ENCODE assay signal across 32 cellular contexts in the genomic region with DNA sequence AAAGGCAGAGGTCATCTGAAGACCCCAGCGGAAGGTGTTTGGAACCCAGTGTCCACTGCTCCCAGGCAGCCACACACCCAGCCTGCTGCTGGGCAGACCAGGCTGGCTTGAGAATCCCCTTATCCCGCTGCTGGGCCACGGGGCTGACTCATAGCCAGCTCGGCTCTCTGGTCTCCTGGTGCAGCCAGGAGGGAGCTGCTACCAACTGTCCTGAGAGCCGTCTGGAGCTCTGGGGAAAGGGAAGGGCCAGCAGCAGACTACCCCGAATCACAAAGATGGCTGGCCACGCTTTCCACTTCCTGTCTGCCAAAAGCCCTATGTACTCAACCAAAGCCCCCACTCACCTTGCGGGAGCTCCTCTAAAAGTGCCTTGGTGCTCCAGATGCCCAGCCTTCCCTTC. TPM values are rescaled to one million over a fixed set of nuclear protein-coding genes. Genes with fewer than 3 reads are reported as not detected.
DNase-seq lines count a peak whose midpoint lies in the region; ATAC-seq, FAIRE-seq and TF ChIP-seq lines count a peak whose summit lies in the region.
"Had no signal": no experiment of that assay in that cellular context is flagged by ENCODE, and none has a peak within 500 bp of the region (broad histone marks: within the 10 kb centered on the region; RNA-seq: fewer than 3 reads in every experiment).

No MANE protein-coding gene starts in this region.

- H3K27me3 Mint-ChIP-seq in osteocyte (ENCODE audit: unreplicated experiment) = no peaks in the 10 kb centered on the region
- peaks cover 15% of the 10 kb centered on the region for H3K27me3 Mint-ChIP-seq in activated CD4-positive, alpha-beta T cell treated with anti-CD3 and anti-CD28 coated beads, Interleukin-2, amount 10 ng/mL, durations not matched to agents 24 days and 14 days
- H3K27me3 Mint-ChIP-seq in activated CD8-positive, alpha-beta memory T cell treated with anti-CD3 and anti-CD28 coated beads, Interleukin-2, amount 10 ng/mL, durations not matched to agents 7 days and 5 days = peaks cover 20% of the 10 kb centered on the region
- H3K27me3 Mint-ChIP-seq: activated T-cell treated with anti-CD3 and anti-CD28 coated beads, Interleukin-2, amount 50 U/mL, for 24 hours; brain had no signal

- H3K4me3 ChIP-seq in K562 = no peak overlapping the region
- H3K4me3 ChIP-seq: dorsolateral prefrontal cortex, pancreas, SK-N-MC, upper lobe of right lung had no signal

- POLR2A ChIA-PET in K562 (lab: Yijun Ruan, JAX) = interaction anchor here (0.9 to 3.3 kb wide), 2 partner anchors 10 to 36 kb away, joined by 3 to 14 read pairs; no protein-coding TSS in a partner anchor

- peak overlapping the region; percentile 95 for H2AFZ ChIP-seq in K562 (ENCODE audit: low read depth, low read length)

- no peaks in the 10 kb centered on the region for H3K27me3 ChIP-seq in K562 (ENCODE audit: control insufficient read depth in 2 of 2, insufficient read depth in 2 of 2, low read length in 2 of 2)
- H3K27me3 ChIP-seq: dorsolateral prefrontal cortex, pancreas, upper lobe of right lung had no signal

- BruUV-seq in K562 (replicated peaks; lab: Mats Ljungman, UMichigan) = no TSS peak

- H3K36me3 Mint-ChIP-seq in osteocyte (ENCODE audit: unreplicated experiment) = peaks cover 2% of the 10 kb centered on the region
- H3K36me3 Mint-ChIP-seq in activated CD4-positive, alpha-beta T cell treated with anti-CD3 and anti-CD28 coated beads, Interleukin-2, amount 10 ng/mL, durations not matched to agents 24 days and 14 days (ENCODE audit: low read depth) = peaks cover 8% of the 10 kb centered on the region
- H3K36me3 Mint-ChIP-seq in activated CD8-positive, alpha-beta memory T cell treated with anti-CD3 and anti-CD28 coated beads, Interleukin-2, amount 10 ng/mL, durations not matched to agents 7 days and 5 days = no peaks in the 10 kb centered on the region
- H3K36me3 Mint-ChIP-seq: stimulated activated effector memory CD8-positive, alpha-beta T cell treated with anti-CD3 and anti-CD28 coated beads, Interleukin-12 subunit alpha, Interleukin-12 subunit beta, amount 100 ng/mL, for 72 hours had no signal

- DNase-seq in ELF-1 (ENCODE audit: low read depth, low spot score) (peak; percentile 23), M059J (ENCODE audit: low read depth) (peak; percentile 14), K562 (ENCODE audit: extremely low read depth in 1 of 4, low spot score in 3 of 4) (no peak), osteocyte (ENCODE audit: extremely low spot score, unreplicated experiment) (peak; percentile 71), GM13977 (ENCODE audit: low spot score) (no peak)
- no peak for DNase-seq in activated CD4-positive, alpha-beta T cell treated with anti-CD3 and anti-CD28 coated beads, Interleukin-2, amount 10 ng/mL, durations not matched to agents 24 days and 14 days
- no peak for DNase-seq in activated CD8-positive, alpha-beta memory T cell treated with anti-CD3 and anti-CD28 coated beads, Interleukin-2, amount 10 ng/mL, durations not matched to agents 7 days and 5 days
- DNase-seq: activated CD4-positive, alpha-beta T cell treated with anti-CD3 and anti-CD28 coated beads for 36 hours; activated T-cell treated with anti-CD3 and anti-CD28 coated beads, Interleukin-2, amount 50 U/mL, for 24 hours; Calu3; DMS79 treated with DMSO at 0.1 percent for 48 hours; dorsolateral prefrontal cortex; midbrain; NCI-H1105 treated with DMSO at 0.1 percent for 48 hours; NCI-H2029; NCI-H526 treated with DMSO at 0.1 percent for 48 hours; right cardiac atrium; stimulated activated CD4-positive, alpha-beta T cell treated with anti-CD3 and anti-CD28 coated beads, Interleukin-12 subunit alpha, Interleukin-12 subunit beta, amount 100 ng/mL, for 4 hours; stimulated activated CD4-positive, alpha-beta T cell treated with anti-CD3 and anti-CD28 coated beads, Interleukin-4, amount 100 ng/mL, for 24 hours; substantia nigra; T-helper 2 cell; upper lobe of right lung had no signal

- no peaks in the 10 kb centered on the region; the same call in 1 of the 2 replicates for H3K9me3 ChIP-seq in K562 (replicated peaks; ENCODE audit: control insufficient read depth, insufficient read depth, low read depth, low read length)
- H3K9me3 ChIP-seq: pancreas, upper lobe of right lung had no signal

- H3K9me1 ChIP-seq in K562 (ENCODE audit: control insufficient read depth, insufficient read depth, low read length) = no peaks in the 10 kb centered on the region

- H3K4me3 Mint-ChIP-seq in osteocyte (ENCODE audit: unreplicated experiment) = no peak overlapping the region
- H3K4me3 Mint-ChIP-seq in activated CD4-positive, alpha-beta T cell treated with anti-CD3 and anti-CD28 coated beads, Interleukin-2, amount 10 ng/mL, durations not matched to agents 24 days and 14 days = no peak overlapping the region
- no peak overlapping the region for H3K4me3 Mint-ChIP-seq in activated CD8-positive, alpha-beta memory T cell treated with anti-CD3 and anti-CD28 coated beads, Interleukin-2, amount 10 ng/mL, durations not matched to agents 7 days and 5 days
- H3K4me3 Mint-ChIP-seq: activated CD4-positive, alpha-beta T cell treated with anti-CD3 and anti-CD28 coated beads for 36 hours; activated T-cell treated with anti-CD3 and anti-CD28 coated beads, Interleukin-2, amount 50 U/mL, for 24 hours; brain; nephron; stimulated activated effector memory CD8-positive, alpha-beta T cell treated with anti-CD3 and anti-CD28 coated beads, Interleukin-12 subunit alpha, Interleukin-12 subunit beta, amount 100 ng/mL, for 72 hours had no signal

- H3K4me1 ChIP-seq in K562 (replicated peaks in 1 of 2; ENCODE audit: control insufficient read depth in 2 of 2, insufficient read depth in 2 of 2, low read length in 2 of 2) = peaks cover 35 to 45% of the 10 kb centered on the region in 2 experiments; a peak in 4 of 5 replicates

- peaks cover 11% of the 10 kb centered on the region for H3K4me1 Mint-ChIP-seq in osteocyte (ENCODE audit: unreplicated experiment)
- peaks cover 14% of the 10 kb centered on the region for H3K4me1 Mint-ChIP-seq in activated CD4-positive, alpha-beta T cell treated with anti-CD3 and anti-CD28 coated beads, Interleukin-2, amount 10 ng/mL, durations not matched to agents 24 days and 14 days
- peaks cover 9% of the 10 kb centered on the region for H3K4me1 Mint-ChIP-seq in activated CD8-positive, alpha-beta memory T cell treated with anti-CD3 and anti-CD28 coated beads, Interleukin-2, amount 10 ng/mL, durations not matched to agents 7 days and 5 days

- no peaks in the 10 kb centered on the region for H3K9me3 Mint-ChIP-seq in osteocyte (ENCODE audit: unreplicated experiment)
- H3K9me3 Mint-ChIP-seq in activated CD4-positive, alpha-beta T cell treated with anti-CD3 and anti-CD28 coated beads, Interleukin-2, amount 10 ng/mL, durations not matched to agents 24 days and 14 days = no peaks in the 10 kb centered on the region
- no peaks in the 10 kb centered on the region for H3K9me3 Mint-ChIP-seq in activated CD8-positive, alpha-beta memory T cell treated with anti-CD3 and anti-CD28 coated beads, Interleukin-2, amount 10 ng/mL, durations not matched to agents 7 days and 5 days (ENCODE audit: low read depth)
- H3K9me3 Mint-ChIP-seq: activated T-cell treated with anti-CD3 and anti-CD28 coated beads, Interleukin-2, amount 50 U/mL, for 24 hours; nephron; stimulated activated effector memory CD8-positive, alpha-beta T cell treated with anti-CD3 and anti-CD28 coated beads, Interleukin-12 subunit alpha, Interleukin-12 subunit beta, amount 100 ng/mL, for 72 hours had no signal

- TF ChIP-seq POLR2A in K562 (conservative IDR thresholded peaks at IDR 0.05) = no peak

- no peak for FAIRE-seq in K562 (lab: Jason Lieb, UNC)
- FAIRE-seq: endothelial cell of umbilical vein, GM12891, islet of Langerhans, pancreas had no signal

- no peak overlapping the region for H3K27ac Mint-ChIP-seq in osteocyte (ENCODE audit: unreplicated experiment)
- H3K27ac Mint-ChIP-seq in activated CD4-positive, alpha-beta T cell treated with anti-CD3 and anti-CD28 coated beads, Interleukin-2, amount 10 ng/mL, durations not matched to agents 24 days and 14 days = no peak overlapping the region
- H3K27ac Mint-ChIP-seq in activated CD8-positive, alpha-beta memory T cell treated with anti-CD3 and anti-CD28 coated beads, Interleukin-2, amount 10 ng/mL, durations not matched to agents 7 days and 5 days = no peak overlapping the region
- H3K27ac Mint-ChIP-seq: activated CD4-positive, alpha-beta T cell treated with anti-CD3 and anti-CD28 coated beads for 36 hours; activated T-cell treated with anti-CD3 and anti-CD28 coated beads, Interleukin-2, amount 50 U/mL, for 24 hours; brain; nephron; stimulated activated effector memory CD8-positive, alpha-beta T cell treated with anti-CD3 and anti-CD28 coated beads, Interleukin-12 subunit alpha, Interleukin-12 subunit beta, amount 100 ng/mL, for 72 hours had no signal

- TF ChIP-seq EP300 in K562 (IDR thresholded peaks at IDR 0.05; ENCODE audit: low read length) = no peak

- no peak overlapping the region for H3K4me2 ChIP-seq in K562 (ENCODE audit: insufficient read depth, low read length)

- H3K79me2 ChIP-seq in K562 (ENCODE audit: control insufficient read depth, insufficient read depth, low read length) = no peaks in the 10 kb centered on the region

- intact Hi-C loops in K562 (cut with micrococcal nuclease) = loop anchor here (5.0 kb wide), 2 partner anchors 35 to 360 kb away; partner anchors contain the start of gene HDGFL3
- intact Hi-C loops in activated CD4-positive, alpha-beta T cell treated with anti-CD3 and anti-CD28 coated beads, Interleukin-2, amount 10 ng/mL, durations not matched to agents 24 days and 14 days (cut with micrococcal nuclease) = loop anchor here (5.0 kb wide), 1 partner anchor 140 kb away; the partner anchor contains the start of gene RAMAC

- no peaks in the 10 kb centered on the region for H3K36me3 ChIP-seq in K562 (ENCODE audit: control insufficient read depth, insufficient read depth, low read length)
- H3K36me3 ChIP-seq: upper lobe of right lung had no signal

- no peak overlapping the region for H3K27ac ChIP-seq in K562 (ENCODE audit: extremely low read depth, low read depth, low read length)
- H3K27ac ChIP-seq: dorsolateral prefrontal cortex, pancreas, SK-N-MC, upper lobe of right lung had no signal

- H3K9ac ChIP-seq in K562 (ENCODE audit: insufficient read depth in 1 of 2, low read depth in 2 of 2, low read length in 2 of 2) = 0 out of 4 replicates have a peak overlapping the region, but pooled peaks of 1 of the 2 experiments have one; percentile 11

- in situ Hi-C loops in K562 (cut with MboI) (no loop called here), GM13977 (cut with MboI; ENCODE audit: low pct_unique_long_range_greater_than_20kb, low sequenced_read_pairs, unreplicated experiment) (loop anchor here (25.0 kb wide), 1 partner anchor 310 kb away; the partner anchor contains the start of gene RPS17)

- no peak for TF ChIP-seq CTCF in K562 (IDR thresholded peaks at IDR 0.05 in 2 of 3, conservative IDR thresholded peaks at IDR 0.05 in 1 of 3; ENCODE audit: insufficient read depth in 2 of 3, low read depth in 1 of 3, low read length in 3 of 3)
- no peak for TF ChIP-seq CTCF in osteocyte (IDR thresholded peaks at IDR 0.05)
- TF ChIP-seq CTCF in GM13977 (IDR thresholded peaks at IDR 0.05; ENCODE audit: extremely low read depth, insufficient read depth, missing control alignments) = no peak

- TF ChIP-seq RAD21 in K562 (CRISPR knock-in tag; conservative IDR thresholded peaks at IDR 0.05 in 1 of 2, IDR thresholded peaks at IDR 0.05 in 1 of 2) = no peak

- CTCF ChIA-PET in K562 (lab: Yijun Ruan, JAX; ENCODE audit: low intra/inter-chr PET ratio) = no interaction called here
- CTCF ChIA-PET in activated CD8-positive, alpha-beta memory T cell treated with anti-CD3 and anti-CD28 coated beads, Interleukin-2, amount 10 ng/mL, durations not matched to agents 7 days and 5 days (lab: Charles Lee) = interaction anchor here (1.3 to 4.7 kb wide), 2 partner anchors 139 to 152 kb away, joined by 4 to 33 read pairs; partner anchors contain the start of gene RAMAC

- H4K20me1 ChIP-seq in K562 (replicated peaks; ENCODE audit: control insufficient read depth, insufficient read depth, low read length) = no peaks in the 10 kb centered on the region

- whole genome bisulfite sequencing in K562 (ENCODE audit: insufficient coverage, low coverage, missing lambda C conversion rate) = 48% methylated on average over 7 of the region's 8 CpGs

- ATAC-seq in K562 = no peak
- no peak for ATAC-seq in activated CD8-positive, alpha-beta memory T cell treated with anti-CD3 and anti-CD28 coated beads, Interleukin-2, amount 10 ng/mL, durations not matched to agents 7 days and 5 days
- ATAC-seq: activated CD4-positive, alpha-beta T cell treated with anti-CD3 and anti-CD28 coated beads for 36 hours; pancreas; right cardiac atrium; stimulated activated effector memory CD8-positive, alpha-beta T cell treated with anti-CD3 and anti-CD28 coated beads, Interleukin-12 subunit alpha, Interleukin-12 subunit beta, amount 100 ng/mL, for 72 hours; upper lobe of right lung had no signal

RNA-seq across cellular contexts. Expression of gene WHAMM, which starts 38.3 kb away (rescaled TPM):
- 4.2 and 6.3 TPM in 2 replicates for total RNA-seq in M059J (2014; rRNA removed; shearing (Covaris generic))
- 4.6 and 8.6 TPM in 2 replicates for total RNA-seq in K562 (2011; cell fraction: chromatin; rRNA removed; ENCODE audit: low replicate concordance)
- 3.7 and 3.8 TPM in 2 replicates for total RNA-seq in K562 (2011; cell fraction: nucleolus; rRNA removed)
- total RNA-seq in K562 (2011; cell fraction: nucleoplasm; rRNA removed) = 4.1 and 4.6 TPM in 2 replicates
- total RNA-seq in K562 (2014; rRNA removed) (3.6 and 4.3 TPM in 2 replicates), K562 (2014; rRNA removed; fragmentation: Illumina TruSeq; extraction: Trizol) (3.8 and 4.7 TPM in 2 replicates), K562 (2015; rRNA removed; fragmentation: Illumina TruSeq; extraction: Trizol) (3.8 and 4.5 TPM in 2 replicates), K562 (2021) (4.5 and 4.8 TPM in 2 replicates), osteocyte (8.9 and 9.6 TPM in 2 replicates)
- polyA plus RNA-seq in K562 (2011; rRNA removed) (2.7 and 3.3 TPM in 2 replicates), K562 (2014; fragmentation: Illumina TruSeq; extraction: Trizol) (4.0 TPM in 2 replicates), K562 (2014; fragmentation: Nextera tagmentation; extraction: Ambion mirVana) (1 to 10 TPM; 2.0 to 2.3 TPM), K562 (2014; rRNA removed) (3.6 and 4.6 TPM in 2 replicates)
- polyA plus RNA-seq in K562 (2011; cell fraction: cytosol; rRNA removed) = 1.9 and 2.1 TPM in 2 replicates
- 3.8 and 4.0 TPM in 2 replicates for polyA plus RNA-seq in K562 (2011; cell fraction: nucleus; rRNA removed)
- polyA plus RNA-seq in K562 (2012) = 2.9 and 3.8 TPM in 2 replicates
- polyA minus RNA-seq in K562 (2011; rRNA and poly(A)+ RNA removed) = 2.6 and 2.9 TPM in 2 replicates
- polyA minus RNA-seq in K562 (2011; cell fraction: cytosol; rRNA and poly(A)+ RNA removed) = 1.5 and 2.0 TPM in 2 replicates
- 2.3 and 2.9 TPM in 2 replicates for polyA minus RNA-seq in K562 (2011; cell fraction: nucleus; rRNA and poly(A)+ RNA removed)
- 5.1 and 6.7 TPM in 2 replicates for total RNA-seq in activated CD4-positive, alpha-beta T cell treated with anti-CD3 and anti-CD28 coated beads, Interleukin-2, amount 10 ng/mL, durations not matched to agents 24 days and 14 days
- 10 to 100 TPM in 1 of 2 experiments, 1 to 10 TPM in 1; 9.1 to 11.0 TPM for total RNA-seq in activated CD8-positive, alpha-beta memory T cell treated with anti-CD3 and anti-CD28 coated beads, Interleukin-2, amount 10 ng/mL, durations not matched to agents 7 days and 5 days

RNA-seq across cellular contexts. Expression of gene FSD2, which starts 41.8 kb away (rescaled TPM):
- not detected in 2 replicates for total RNA-seq in M059J (2014; rRNA removed; shearing (Covaris generic))
- not detected in 2 replicates for total RNA-seq in K562 (2011; cell fraction: chromatin; rRNA removed; ENCODE audit: low replicate concordance)
- not detected in 2 replicates for total RNA-seq in K562 (2011; cell fraction: nucleolus; rRNA removed)
- not detected in 2 replicates for total RNA-seq in K562 (2011; cell fraction: nucleoplasm; rRNA removed)
- total RNA-seq in K562 (2014; rRNA removed) (not detected in 2 replicates), K562 (2014; rRNA removed; fragmentation: Illumina TruSeq; extraction: Trizol) (not detected in 2 replicates), K562 (2015; rRNA removed; fragmentation: Illumina TruSeq; extraction: Trizol) (not detected in 2 replicates), K562 (2021) (not detected in 2 replicates), osteocyte (not detected in 2 replicates)
- polyA plus RNA-seq in K562 (2011; rRNA removed) (not detected in 2 replicates), K562 (2014; fragmentation: Illumina TruSeq; extraction: Trizol) (0.01 TPM in 1 of 2 replicates, not detected in the other), K562 (2014; fragmentation: Nextera tagmentation; extraction: Ambion mirVana) (under 1 TPM; 0.01 to 0.06 TPM), K562 (2014; rRNA removed) (not detected in 2 replicates)
- polyA plus RNA-seq in K562 (2011; cell fraction: cytosol; rRNA removed) = not detected in 2 replicates
- not detected in 2 replicates for polyA plus RNA-seq in K562 (2011; cell fraction: nucleus; rRNA removed)
- 0.06 and 0.07 TPM in 2 replicates for polyA plus RNA-seq in K562 (2012)
- polyA minus RNA-seq in K562 (2011; rRNA and poly(A)+ RNA removed) = not detected in 2 replicates
- polyA minus RNA-seq in K562 (2011; cell fraction: cytosol; rRNA and poly(A)+ RNA removed) = not detected in 2 replicates
- not detected in 2 replicates for polyA minus RNA-seq in K562 (2011; cell fraction: nucleus; rRNA and poly(A)+ RNA removed)
- total RNA-seq in activated CD4-positive, alpha-beta T cell treated with anti-CD3 and anti-CD28 coated beads, Interleukin-2, amount 10 ng/mL, durations not matched to agents 24 days and 14 days = not detected in 2 replicates
- not detected for total RNA-seq in activated CD8-positive, alpha-beta memory T cell treated with anti-CD3 and anti-CD28 coated beads, Interleukin-2, amount 10 ng/mL, durations not matched to agents 7 days and 5 days
- total RNA-seq: activated CD4-positive, alpha-beta T cell treated with anti-CD3 and anti-CD28 coated beads for 36 hours; activated CD8-positive, alpha-beta memory T cell treated with anti-CD3 and anti-CD28 coated beads for 36 hours; Calu3; cerebellum; endothelial cell of umbilical vein; upper lobe of right lung had no signal
- polyA plus RNA-seq: endothelial cell of umbilical vein had no signal

Comparison
In these comparisons a context has a peak if more than half of its experiments do, and no peak if none do; other contexts are left out.
1. DNase-seq: peak in ELF-1 (single experiment), M059J (single experiment) and osteocyte (single experiment); none in K562 (0 of 4), activated CD4-positive, alpha-beta T cell treated with anti-CD3 and anti-CD28 coated beads, Interleukin-2, amount 10 ng/mL, durations not matched to agents 24 days and 14 days (single experiment), activated CD8-positive, alpha-beta memory T cell treated with anti-CD3 and anti-CD28 coated beads, Interleukin-2, amount 10 ng/mL, durations not matched to agents 7 days and 5 days (single experiment) and GM13977 (single experiment).